In genomic region chrX:386239-386767, GRCh38 we compare ENCODE assay signal across 8 cellular contexts. TPM values are rescaled to one million over a fixed set of nuclear protein-coding genes. Genes with fewer than 3 reads are reported as not detected.
A peak's percentile ranks its signal among the peaks of the same experiment; 100 is the strongest.
DNase-seq lines count a peak whose midpoint lies in the region; ATAC-seq, FAIRE-seq and TF ChIP-seq lines count a peak whose summit lies in the region.

No MANE protein-coding gene starts in this region.

- H3K36me3 ChIP-seq in CD4-positive, CD25-positive, alpha-beta regulatory T cell (ENCODE audit: control insufficient read depth, insufficient read depth, low read length), result no peaks in the 10 kb centered on the region
- H3K36me3 ChIP-seq in Karpas-422 (ENCODE audit: insufficient read depth, low read length) (peaks cover 3% of the 10 kb centered on the region; the same call in 1 of the 2 replicates), K562 (ENCODE audit: control insufficient read depth, insufficient read depth, low read length) (no peaks in the 10 kb centered on the region), mesodermal cell (ENCODE audit: control insufficient read depth, insufficient read depth, low read length) (peaks cover 7% of the 10 kb centered on the region), testis (ENCODE audit: low read depth, missing control alignments) (no peaks in the 10 kb centered on the region)

- peak in 2 of 3 donors; percentile 9 to 34 for DNase-seq in CD4-positive, CD25-positive, alpha-beta regulatory T cell
- DNase-seq in Karpas-422 (peak; percentile 78), K562 (ENCODE audit: extremely low read depth in 1 of 4, low spot score in 3 of 4) (peak in 1 of 4 experiments; percentile 20), testis (no peak), islet precursor cell (no peak), SW480 (ENCODE audit: low spot score) (no peak)

- H3K27me3 Mint-ChIP-seq in CD4-positive, CD25-positive, alpha-beta regulatory T cell, result peaks cover 8% of the 10 kb centered on the region

- H2AFZ ChIP-seq in Karpas-422 (ENCODE audit: low read length) (no peak overlapping the region), K562 (ENCODE audit: low read depth, low read length) (0 out of 2 replicates have a peak overlapping the region, but pooled peaks have one; percentile 96)

- ATAC-seq in CD4-positive, CD25-positive, alpha-beta regulatory T cell (ENCODE audit: low read depth in 2 of 2), result peak in 1 of 2 donors; percentile 12
- ATAC-seq in GM21576 (IDR thresholded peaks at IDR 0.05; ENCODE audit: unreplicated experiment) (peak; percentile 22), K562 (peak; percentile 5; the same call in 1 of the 3 replicates)

- TF ChIP-seq RAD21 in K562 (CRISPR knock-in tag; conservative IDR thresholded peaks at IDR 0.05 in 1 of 2, IDR thresholded peaks at IDR 0.05 in 1 of 2), result no peak

- H3K4me1 ChIP-seq in CD4-positive, CD25-positive, alpha-beta regulatory T cell (ENCODE audit: control insufficient read depth, insufficient read depth, low read length, poor library complexity, severe bottlenecking), result peaks cover 6% of the 10 kb centered on the region
- H3K4me1 ChIP-seq in Karpas-422 (ENCODE audit: low read length), result peaks cover 22% of the 10 kb centered on the region
- peaks cover 0 to 7% of the 10 kb centered on the region in 2 experiments; a peak in 3 of 5 replicates for H3K4me1 ChIP-seq in K562 (replicated peaks in 1 of 2; ENCODE audit: control insufficient read depth in 2 of 2, insufficient read depth in 2 of 2, low read length in 2 of 2)
- H3K4me1 ChIP-seq in mesodermal cell (ENCODE audit: control insufficient read depth, insufficient read depth, low read length, poor library complexity, severe bottlenecking), result no peaks in the 10 kb centered on the region
- peaks cover 4% of the 10 kb centered on the region for H3K4me1 ChIP-seq in testis

- peak overlapping the region; percentile 99 for H3K27ac ChIP-seq in CD4-positive, CD25-positive, alpha-beta regulatory T cell (ENCODE audit: insufficient read depth, low read length, poor library complexity, severe bottlenecking)
- H3K27ac ChIP-seq in Karpas-422 (ENCODE audit: low read length), result peak overlapping the region; percentile 85
- peak overlapping the region; percentile 100; the same call in 2 of the 3 replicates for H3K27ac ChIP-seq in K562 (ENCODE audit: extremely low read depth, low read depth, low read length)
- peak overlapping the region; percentile 99 for H3K27ac ChIP-seq in mesodermal cell (ENCODE audit: low read depth, low read length, severe bottlenecking)
- peak overlapping the region in 1 of 2 donors; percentile 96 for H3K27ac ChIP-seq in testis

- TF ChIP-seq POLR2A in K562 (conservative IDR thresholded peaks at IDR 0.05) (no peak), testis (IDR thresholded peaks at IDR 0.05) (no peak)

- H3K9me1 ChIP-seq in K562 (ENCODE audit: control insufficient read depth, insufficient read depth, low read length), result no peaks in the 10 kb centered on the region

- FAIRE-seq in K562 (lab: Jason Lieb, UNC), result no peak

- CTCF ChIA-PET in K562 (lab: Yijun Ruan, JAX; ENCODE audit: low intra/inter-chr PET ratio), result no interaction called here

- H3K4me3 ChIP-seq in CD4-positive, CD25-positive, alpha-beta regulatory T cell (ENCODE audit: low read depth, low read length), result no peak overlapping the region
- H3K4me3 ChIP-seq in Karpas-422 (ENCODE audit: low read length) (peak overlapping the region; percentile 91), K562 (peak overlapping the region; percentile 91), mesodermal cell (ENCODE audit: extremely low read depth, insufficient read depth, low read length, poor library complexity, severe bottlenecking) (peak overlapping the region; percentile 73), testis (peak overlapping the region; percentile 76 to 95)

- H3K4me2 ChIP-seq in Karpas-422 (ENCODE audit: low read depth, low read length, poor library complexity, severe bottlenecking), result peak overlapping the region; percentile 82
- peak overlapping the region; percentile 79 for H3K4me2 ChIP-seq in K562 (ENCODE audit: insufficient read depth, low read length)

- BruUV-seq in K562 (replicated peaks; lab: Mats Ljungman, UMichigan), result no TSS peak

- H3K27me3 ChIP-seq in CD4-positive, CD25-positive, alpha-beta regulatory T cell (ENCODE audit: control insufficient read depth, insufficient read depth, low read length), result no peaks in the 10 kb centered on the region
- H3K27me3 ChIP-seq in Karpas-422 (ENCODE audit: low read length) (no peaks in the 10 kb centered on the region), K562 (ENCODE audit: control insufficient read depth in 2 of 2, insufficient read depth in 2 of 2, low read length in 2 of 2) (no peaks in the 10 kb centered on the region), testis (no peaks in the 10 kb centered on the region)

- WGBS in K562 (ENCODE audit: insufficient coverage, low coverage, missing lambda C conversion rate), result 0% methylated on average over 14 of the region's 57 CpGs
- 0 to 1% methylated on average over 46 to 52 of the region's 57 CpGs for WGBS in mesodermal cell (ENCODE audit: insufficient coverage in 2 of 2), 2 experiments
- WGBS in testis, 2 donors, result 0% methylated on average over 3 to 49 of the region's 57 CpGs

- H3K9me2 ChIP-seq in Karpas-422 (replicated peaks; ENCODE audit: insufficient read depth, low read length), result no peaks in the 10 kb centered on the region

- H3K9ac ChIP-seq in Karpas-422 (ENCODE audit: low read length) (peak overlapping the region; percentile 96), K562 (ENCODE audit: insufficient read depth in 1 of 2, low read depth in 2 of 2, low read length in 2 of 2) (peak overlapping the region; percentile 98 to 99; a peak in 3 of 4 replicates)

- in situ Hi-C loops in K562 (cut with MboI), result no loop called here

- peaks cover 0 to 1% (median 0%) of the 10 kb centered on the region in 7 donors for H3K9me3 Mint-ChIP-seq in CD4-positive, CD25-positive, alpha-beta regulatory T cell

- TF ChIP-seq CTCF in K562 (IDR thresholded peaks at IDR 0.05 in 2 of 3, conservative IDR thresholded peaks at IDR 0.05 in 1 of 3; ENCODE audit: insufficient read depth in 2 of 3, low read depth in 1 of 3, low read length in 3 of 3) (no peak), testis (IDR thresholded peaks at IDR 0.05) (no peak)

- H3K4me3 Mint-ChIP-seq in CD4-positive, CD25-positive, alpha-beta regulatory T cell, result peak overlapping the region in 2 of 4 donors; percentile 72 to 95

- H3K79me2 ChIP-seq in Karpas-422 (ENCODE audit: low read length) (peaks cover 49% of the 10 kb centered on the region), K562 (ENCODE audit: control insufficient read depth, insufficient read depth, low read length) (peaks cover 6% of the 10 kb centered on the region)

- H3K4me1 Mint-ChIP-seq in CD4-positive, CD25-positive, alpha-beta regulatory T cell, result peaks cover 7 to 20% (median 13%) of the 10 kb centered on the region in 4 donors

- H4K20me1 ChIP-seq in Karpas-422 (ENCODE audit: insufficient read depth, low read depth, low read length) (no peaks in the 10 kb centered on the region), K562 (replicated peaks; ENCODE audit: control insufficient read depth, insufficient read depth, low read length) (no peaks in the 10 kb centered on the region)

- POLR2A ChIA-PET in K562 (lab: Yijun Ruan, JAX), result no interaction called here

- no peaks in the 10 kb centered on the region for H3K9me3 ChIP-seq in CD4-positive, CD25-positive, alpha-beta regulatory T cell (ENCODE audit: control insufficient read depth in 2 of 2, low read length in 2 of 2)
- H3K9me3 ChIP-seq in Karpas-422 (ENCODE audit: low read length), result no peaks in the 10 kb centered on the region
- no peaks in the 10 kb centered on the region for H3K9me3 ChIP-seq in K562 (replicated peaks; ENCODE audit: control insufficient read depth, insufficient read depth, low read depth, low read length)
- H3K9me3 ChIP-seq in mesodermal cell (ENCODE audit: control insufficient read depth, low read length), result no peaks in the 10 kb centered on the region
- no peaks in the 10 kb centered on the region for H3K9me3 ChIP-seq in testis

- peak overlapping the region in 1 of 3 donors; percentile 99 for H3K27ac Mint-ChIP-seq in CD4-positive, CD25-positive, alpha-beta regulatory T cell

- H3K36me3 Mint-ChIP-seq in CD4-positive, CD25-positive, alpha-beta regulatory T cell, result peaks cover 4% of the 10 kb centered on the region

- no peak for TF ChIP-seq EP300 in K562 (IDR thresholded peaks at IDR 0.05; ENCODE audit: low read length)

- intact Hi-C loops in K562 (cut with micrococcal nuclease) (loop anchor here (10.0 kb wide), 1 partner anchor 62 kb away; no protein-coding TSS in a partner anchor), testis (cut with DNase I; ENCODE audit: low total_unique reads) (no loop called here)

TF ChIP-seq in K562, 482 proteins besides CTCF, POLR2A, EP300 and RAD21 (continues in another document):
- TF ChIP-seq GABPB1 (CRISPR knock-in tag; IDR thresholded peaks at IDR 0.05), result peak; percentile 7; the same call in 1 of the 2 replicates

RNA-seq across cellular contexts. Expression of gene PPP2R3B, which starts 0.4 kb away (rescaled TPM):
- 23.5 TPM for total RNA-seq in CD4-positive, CD25-positive, alpha-beta regulatory T cell
- polyA plus RNA-seq in CD4-positive, CD25-positive, alpha-beta regulatory T cell, result 1 to 10 TPM; 4.8 to 9.9 (median 7.0) TPM
- total RNA-seq in Karpas-422 (2014; rRNA removed; shearing (Covaris generic); ENCODE audit: low replicate concordance), result 23.2 and 62.5 TPM in 2 replicates
- total RNA-seq in K562 (2011; cell fraction: chromatin; rRNA removed; ENCODE audit: low replicate concordance), result 21.2 and 55.6 TPM in 2 replicates
- 36.2 and 47.1 TPM in 2 replicates for total RNA-seq in K562 (2011; cell fraction: nucleolus; rRNA removed)
- total RNA-seq in K562 (2011; cell fraction: nucleoplasm; rRNA removed), result 22.7 and 27.4 TPM in 2 replicates
- 14.7 and 16.2 TPM in 2 replicates for total RNA-seq in K562 (2014; rRNA removed)
- total RNA-seq in K562 (2014; rRNA removed; fragmentation: Illumina TruSeq; extraction: Trizol), result 3.3 and 4.4 TPM in 2 replicates
- total RNA-seq in K562 (2015; rRNA removed; fragmentation: Illumina TruSeq; extraction: Trizol), result 6.9 and 7.8 TPM in 2 replicates
- total RNA-seq in K562 (2021), result 15.4 and 18.2 TPM in 2 replicates
- 8.5 and 11.0 TPM in 2 replicates for polyA plus RNA-seq in K562 (2011; rRNA removed)
- 6.7 and 10.8 TPM in 2 replicates for polyA plus RNA-seq in K562 (2011; cell fraction: cytosol; rRNA removed)
- 69.9 and 88.7 TPM in 2 replicates for polyA plus RNA-seq in K562 (2011; cell fraction: nucleus; rRNA removed)
- 9.5 and 25.9 TPM in 2 replicates for polyA plus RNA-seq in K562 (2012)
- polyA plus RNA-seq in K562 (2014; fragmentation: Illumina TruSeq; extraction: Trizol), result 3.8 and 8.0 TPM in 2 replicates
- polyA plus RNA-seq in K562 (2014; fragmentation: Nextera tagmentation; extraction: Ambion mirVana), result under 1 TPM in 1 of 2 experiments, not detected in 1; 0.04 TPM
- 13.6 and 14.3 TPM in 2 replicates for polyA plus RNA-seq in K562 (2014; rRNA removed)
- polyA minus RNA-seq in K562 (2011; rRNA and poly(A)+ RNA removed), result 11.0 and 12.1 TPM in 2 replicates
- 16.1 and 39.0 TPM in 2 replicates for polyA minus RNA-seq in K562 (2011; cell fraction: cytosol; rRNA and poly(A)+ RNA removed)
- polyA minus RNA-seq in K562 (2011; cell fraction: nucleus; rRNA and poly(A)+ RNA removed), result 20.7 and 22.9 TPM in 2 replicates
- 65.9 TPM for polyA plus RNA-seq in mesodermal cell (2013, experiment 1 of 2)
- polyA plus RNA-seq in mesodermal cell (2013, experiment 2 of 2), result 55.8 TPM
- total RNA-seq in testis, result 100 to 1,000 TPM in 1 of 2 donors, 10 to 100 TPM in 1; 89.6 to 108 TPM
- polyA plus RNA-seq in testis (ENCODE audit: insufficient read depth, low read depth, low replicate concordance), result 28.3 TPM

Comparison
In these comparisons a context has a peak if more than half of its experiments do, and no peak if none do; other contexts are left out.
1. DNase-seq: peak in CD4-positive, CD25-positive, alpha-beta regulatory T cell (2 of 3) and Karpas-422 (single experiment); none in testis (single experiment), islet precursor cell (single experiment) and SW480 (single experiment).